9 cellular contexts compared by ENCODE assay signal in the genomic region with DNA sequence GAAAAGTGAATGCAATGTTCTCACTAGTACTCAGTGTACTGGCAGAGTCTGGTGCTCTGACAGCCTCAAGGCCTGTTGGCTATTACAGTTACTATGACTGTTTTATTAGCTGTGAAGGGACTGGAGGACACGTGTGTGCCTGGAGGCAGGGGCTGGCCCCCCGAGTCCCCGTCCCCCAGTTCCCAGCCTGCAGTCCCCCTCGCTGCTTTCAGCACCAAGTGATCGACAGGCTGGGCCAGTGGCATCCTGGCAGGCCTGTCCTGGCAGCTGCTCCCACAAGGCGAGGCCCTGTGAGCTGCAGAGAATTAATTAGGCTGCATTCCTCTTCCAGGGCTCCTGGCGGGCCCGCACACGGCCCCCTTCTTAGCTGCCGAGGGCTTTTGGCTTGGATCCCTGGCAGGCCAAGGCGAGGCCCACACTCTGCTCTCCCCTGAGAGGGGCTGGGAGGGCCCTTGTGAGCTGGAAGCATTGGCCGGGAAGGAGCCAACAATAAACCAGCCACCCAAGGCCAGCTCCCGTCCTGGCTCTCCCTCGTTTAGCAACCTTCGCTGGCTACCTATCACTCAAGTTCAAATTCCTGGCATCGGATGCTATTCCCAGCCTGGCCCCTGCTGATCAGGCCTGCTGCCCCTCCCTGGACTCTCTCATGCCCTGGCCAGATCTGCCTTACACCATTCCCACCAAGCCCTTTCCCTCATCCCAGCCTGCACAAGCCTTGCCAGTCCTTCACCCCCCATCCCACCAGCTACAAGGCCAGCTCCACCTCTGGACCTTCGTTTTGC. TPM values are rescaled to one million over a fixed set of nuclear protein-coding genes. Genes with fewer than 3 reads are reported as not detected.
DNase-seq lines count a peak whose midpoint lies in the region; ATAC-seq and TF ChIP-seq lines count a peak whose summit lies in the region.
"Had no signal": no experiment of that assay in that cellular context is flagged by ENCODE, and none has a peak within 500 bp of the region (broad histone marks: within the 10 kb centered on the region; RNA-seq: fewer than 3 reads in every experiment).

No MANE protein-coding gene starts in this region.

- H3K9me3 ChIP-seq in gastrocnemius medialis = no peaks in the 10 kb centered on the region
- H3K9me3 ChIP-seq: neutrophil had no signal

- DNase-seq in H7 = peak; percentile 79
- peak in 53 of 58 donors; percentile 20 to 90 (median 60) for DNase-seq in anterior cingulate cortex (lab: John Stamatoyannopoulos, UW)
- peak; percentile 64 for DNase-seq in iPS-NIHi11 (ENCODE audit: low spot score)
- no peak for DNase-seq in gastrocnemius medialis
- no peak for DNase-seq in SKM-1 treated with dmso at 0.1 percent for 144 hours (lab: John Stamatoyannopoulos, UW; ENCODE audit: unreplicated experiment)
- no peak for DNase-seq in DMS153 (lab: John Stamatoyannopoulos, UW)
- no peak for DNase-seq in NCI-H1436 (lab: John Stamatoyannopoulos, UW)

- H3K27ac ChIP-seq in gastrocnemius medialis = peak overlapping the region in 3 of 4 donors; percentile 50 to 51 (median 51)
- H3K27ac ChIP-seq: neutrophil had no signal

- in situ Hi-C loops in gastrocnemius medialis (cut with MboI; ENCODE audit: low sequenced_read_pairs in 4 of 4) = no loop called here

- no peak for TF ChIP-seq POLR2A in gastrocnemius medialis (IDR thresholded peaks at IDR 0.05)

- H3K27me3 ChIP-seq in H7 (ENCODE audit: control insufficient read depth, insufficient read depth, low read length) (no peaks in the 10 kb centered on the region), gastrocnemius medialis (no peaks in the 10 kb centered on the region)
- H3K27me3 ChIP-seq: neutrophil had no signal

- H3K4me1 ChIP-seq in gastrocnemius medialis = peaks cover 24 to 29% of the 10 kb centered on the region in 2 donors

- no peak for TF ChIP-seq CTCF in gastrocnemius medialis (IDR thresholded peaks at IDR 0.05 in 4 of 5, conservative IDR thresholded peaks at IDR 0.05 in 1 of 5)

- intact Hi-C loops in gastrocnemius medialis (cut with DNase I; ENCODE audit: low total_unique reads) = no loop called here

- ATAC-seq in gastrocnemius medialis (peak; percentile 32 to 47), GM21723 (IDR thresholded peaks at IDR 0.05; ENCODE audit: unreplicated experiment) (no peak)

- H3K4me3 ChIP-seq in H7 (ENCODE audit: insufficient read depth, low read depth, low read length) = no peak overlapping the region
- no peak overlapping the region for H3K4me3 ChIP-seq in gastrocnemius medialis

- H3K36me3 ChIP-seq in H7 (replicated peaks; ENCODE audit: control insufficient read depth, insufficient read depth, low read length) = no peaks in the 10 kb centered on the region
- H3K36me3 ChIP-seq in gastrocnemius medialis = no peaks in the 10 kb centered on the region
- H3K36me3 ChIP-seq: neutrophil had no signal

RNA-seq across cellular contexts. Expression of gene EDN2, which starts 9.8 kb away (rescaled TPM):
- 0.55 and 0.81 TPM in 2 replicates for total RNA-seq in H7 (2014; rRNA removed; shearing (Covaris generic))
- not detected for total RNA-seq in gastrocnemius medialis

Comparison
In these comparisons a context has a peak if more than half of its experiments do, and no peak if none do; other contexts are left out.
1. DNase-seq: peak in H7 (single experiment), anterior cingulate cortex (53 of 58) and iPS-NIHi11 (single experiment); none in gastrocnemius medialis (0 of 2), SKM-1 treated with dmso at 0.1 percent for 144 hours (single experiment), DMS153 (single experiment) and NCI-H1436 (single experiment).